8 cellular contexts compared by ENCODE assay signal in the genomic region with DNA sequence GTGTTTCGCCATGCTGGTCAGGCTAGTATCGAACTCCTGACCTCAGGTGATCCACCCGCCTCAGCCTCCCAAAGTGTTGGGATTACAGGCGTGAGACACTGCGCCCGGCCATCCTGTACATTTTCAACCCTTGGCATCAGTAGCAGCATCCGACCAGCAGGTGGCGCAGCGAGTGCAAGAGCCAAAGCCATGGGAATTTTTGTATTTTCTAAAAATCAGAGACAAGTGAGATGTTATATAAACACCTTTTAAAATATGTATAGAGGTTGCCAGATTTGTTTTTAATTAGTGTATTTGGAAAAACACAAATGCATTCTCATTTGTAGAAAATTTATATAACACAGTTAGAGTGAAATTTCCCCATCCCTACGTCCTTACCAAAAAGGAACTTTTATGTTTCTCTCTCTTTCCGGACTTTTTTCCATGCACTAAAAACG. TPM values are rescaled to one million over a fixed set of nuclear protein-coding genes. Genes with fewer than 3 reads are reported as not detected.
A peak's percentile ranks its signal among the peaks of the same experiment; 100 is the strongest.
DNase-seq lines count a peak whose midpoint lies in the region; ATAC-seq and TF ChIP-seq lines count a peak whose summit lies in the region.

No MANE protein-coding gene starts in this region.

- peak; percentile 97 for TF ChIP-seq CTCF in CD4-positive, alpha-beta T cell (IDR thresholded peaks at IDR 0.05)

- peaks cover 69% of the 10 kb centered on the region for H3K27me3 Mint-ChIP-seq in CD4-positive, alpha-beta T cell

- H3K4me3 Mint-ChIP-seq in CD4-positive, alpha-beta T cell: no peak overlapping the region

- no peaks in the 10 kb centered on the region for H3K36me3 ChIP-seq in HAP-1 (replicated peaks)

- no peak overlapping the region for H3K27ac ChIP-seq in CD4-positive, alpha-beta T cell (ENCODE audit: low read depth, low read length)

- no peak overlapping the region for H3K27ac Mint-ChIP-seq in CD4-positive, alpha-beta T cell

- CTCF ChIA-PET in CD4-positive, alpha-beta T cell (lab: Charles Lee): interaction anchor here (1.1 to 1.3 kb wide), 2 partner anchors 8 to 13 kb away, joined by 3 read pairs; no protein-coding TSS in a partner anchor

- H3K4me1 ChIP-seq in HAP-1: peaks cover 19% of the 10 kb centered on the region

- in situ Hi-C loops in HAP-1 (cut with MboI; ENCODE audit: low sequenced_read_pairs): no loop called here

- no peaks in the 10 kb centered on the region for H3K4me1 Mint-ChIP-seq in CD4-positive, alpha-beta T cell (ENCODE audit: low read depth)

- ATAC-seq in CD4-positive, alpha-beta T cell (ENCODE audit: poor library complexity): peak; percentile 71
- ATAC-seq in HG02588 (IDR thresholded peaks at IDR 0.05; ENCODE audit: unreplicated experiment): no peak

- DNase-seq in CD4-positive, alpha-beta T cell: peak; percentile 58 to 81 (median 65)
- DNase-seq in HAP-1 (ENCODE audit: low spot score in 2 of 2) (peak; percentile 55 to 87), NCI-H460 (ENCODE audit: extremely low read depth, low read depth) (peak; percentile 73), dermis blood vessel endothelial cell (peak; percentile 82), lung microvascular endothelial cell (ENCODE audit: low read depth in 2 of 2) (peak; percentile 74 to 83)
- peak; percentile 76 for DNase-seq in activated CD4-positive, alpha-beta T cell treated with anti-CD3 and anti-CD28 coated beads, Interleukin-2, amount 50 U/mL, for 1 hour
- peak; percentile 38 for DNase-seq in stimulated activated CD8-positive, alpha-beta memory T cell treated with anti-CD3 and anti-CD28 coated beads, Interleukin-12 subunit alpha, Interleukin-12 subunit beta, amount 100 ng/mL, for 4 hours (ENCODE audit: low read depth)

- H3K4me3 ChIP-seq in HAP-1: no peak overlapping the region

- POLR2A ChIA-PET in CD4-positive, alpha-beta T cell (lab: Charles Lee): no interaction called here

- peaks cover 12% of the 10 kb centered on the region for H3K27me3 ChIP-seq in CD4-positive, alpha-beta T cell (ENCODE audit: control insufficient read depth, insufficient read depth, low read length)
- H3K27me3 ChIP-seq in HAP-1 (ENCODE audit: low read depth): peaks cover 4% of the 10 kb centered on the region; the same call in 1 of the 2 replicates

- H3K36me3 Mint-ChIP-seq in CD4-positive, alpha-beta T cell (ENCODE audit: low read depth): no peaks in the 10 kb centered on the region

- no peaks in the 10 kb centered on the region for H3K9me3 ChIP-seq in CD4-positive, alpha-beta T cell (ENCODE audit: control insufficient read depth, low read length)
- H3K9me3 ChIP-seq in HAP-1: no peaks in the 10 kb centered on the region

- H3K9me3 Mint-ChIP-seq in CD4-positive, alpha-beta T cell: no peaks in the 10 kb centered on the region

- intact Hi-C loops in CD4-positive, alpha-beta T cell (cut with DNase I, micrococcal nuclease): loop anchor here (1.0 kb wide), 1 partner anchor 195 kb away; no protein-coding TSS in a partner anchor

RNA-seq across cellular contexts. Expression of gene MOGAT1, which starts 36.8 kb away (rescaled TPM):
- not detected for total RNA-seq in CD4-positive, alpha-beta T cell
- total RNA-seq in NCI-H460 (2014; rRNA removed; shearing (Covaris generic)): not detected in 2 replicates
- not detected in 2 replicates for polyA plus RNA-seq in NCI-H460 (2014; cell fraction: nucleus; rRNA removed)
- total RNA-seq in dermis blood vessel endothelial cell (not detected in 2 replicates), lung microvascular endothelial cell (not detected in 2 replicates)

RNA-seq across cellular contexts. Expression of gene FARSB, which starts 52.4 kb away (rescaled TPM):
- total RNA-seq in CD4-positive, alpha-beta T cell: 1 to 10 TPM; 7.8 to 8.7 TPM
- total RNA-seq in NCI-H460 (2014; rRNA removed; shearing (Covaris generic)): 101 and 103 TPM in 2 replicates
- polyA plus RNA-seq in NCI-H460 (2014; cell fraction: nucleus; rRNA removed): 35.4 and 36.3 TPM in 2 replicates
- total RNA-seq in dermis blood vessel endothelial cell: 5.4 and 14.1 TPM in 2 replicates
- total RNA-seq in lung microvascular endothelial cell: 5.4 and 8.1 TPM in 2 replicates
